In genomic region chr7:129741743-129742213, GRCh38 we compare ENCODE assay signal across 12 cellular contexts.
DNase-seq lines count a peak whose midpoint lies in the region; ATAC-seq, FAIRE-seq and TF ChIP-seq lines count a peak whose summit lies in the region.
"Had no signal": no experiment of that assay in that cellular context is flagged by ENCODE, and none has a peak within 500 bp of the region (broad histone marks: within the 10 kb centered on the region; RNA-seq: fewer than 3 reads in every experiment).

No MANE protein-coding gene starts in this region.

- no peak for TF ChIP-seq POLR2A in GM12892 (IDR thresholded peaks at IDR 0.05; ENCODE audit: low read depth, low read length)

- DNase-seq in COR-L47 (lab: John Stamatoyannopoulos, UW), result peak; percentile 86
- peak; percentile 100 for DNase-seq in NCI-H1092 treated with DMSO at 0.1 percent for 48 hours (lab: John Stamatoyannopoulos, UW)
- DNase-seq in NCI-H526 (lab: John Stamatoyannopoulos, UW), result peak; percentile 96 to 98
- peak; percentile 33 for DNase-seq in glutamatergic neuron
- DNase-seq in mucosa of gallbladder (ENCODE audit: low spot score), result no peak
- no peak for DNase-seq in effector memory CD8-positive, alpha-beta T cell
- no peak for DNase-seq in GM19238 (ENCODE audit: insufficient read length, low spot score)
- DNase-seq in GM12892 (ENCODE audit: insufficient read length), result no peak
- DNase-seq: Karpas-422, T-helper 1 cell, thyroid gland had no signal

- no peak for TF ChIP-seq CTCF in glutamatergic neuron (IDR thresholded peaks at IDR 0.05; ENCODE audit: partially characterized antibody, unreplicated experiment)

- H3K36me3 Mint-ChIP-seq in glutamatergic neuron (ENCODE audit: unreplicated experiment), result no peaks in the 10 kb centered on the region
- peaks cover 23% of the 10 kb centered on the region for H3K36me3 Mint-ChIP-seq in effector memory CD8-positive, alpha-beta T cell (ENCODE audit: insufficient read depth)

- peaks cover 37% of the 10 kb centered on the region for H3K4me1 Mint-ChIP-seq in glutamatergic neuron (ENCODE audit: low read depth, unreplicated experiment)
- H3K4me1 Mint-ChIP-seq in effector memory CD8-positive, alpha-beta T cell (ENCODE audit: low read depth in 2 of 2), result peaks cover 0 to 3% of the 10 kb centered on the region in 2 donors

- H3K27ac Mint-ChIP-seq in glutamatergic neuron (ENCODE audit: unreplicated experiment), result peak overlapping the region; percentile 78
- no peak overlapping the region for H3K27ac Mint-ChIP-seq in effector memory CD8-positive, alpha-beta T cell

- H3K27me3 Mint-ChIP-seq in glutamatergic neuron (ENCODE audit: unreplicated experiment), result no peaks in the 10 kb centered on the region
- H3K27me3 Mint-ChIP-seq in effector memory CD8-positive, alpha-beta T cell, result no peaks in the 10 kb centered on the region

- no peak for ATAC-seq in effector memory CD8-positive, alpha-beta T cell (replicated peaks)
- ATAC-seq: gastroesophageal sphincter had no signal

- no peak for FAIRE-seq in GM12892 (lab: Jason Lieb, UNC)

- H3K9me3 Mint-ChIP-seq in glutamatergic neuron (ENCODE audit: unreplicated experiment), result peaks cover 4% of the 10 kb centered on the region
- no peaks in the 10 kb centered on the region for H3K9me3 Mint-ChIP-seq in effector memory CD8-positive, alpha-beta T cell

- no peak overlapping the region for H3K4me3 Mint-ChIP-seq in glutamatergic neuron (ENCODE audit: unreplicated experiment)
- H3K4me3 Mint-ChIP-seq in effector memory CD8-positive, alpha-beta T cell, result no peak overlapping the region

Comparison
In these comparisons a context has a peak if more than half of its experiments do, and no peak if none do; other contexts are left out.
1. DNase-seq: peak in COR-L47 (single experiment), NCI-H1092 treated with DMSO at 0.1 percent for 48 hours (single experiment), NCI-H526 (2 of 2) and glutamatergic neuron (single experiment); none in mucosa of gallbladder (single experiment), effector memory CD8-positive, alpha-beta T cell (0 of 3), GM19238 (single experiment) and GM12892 (single experiment).